ENCODE assay signal across 20 cellular contexts in genomic region chr1:245765241-245766000, GRCh38.
DNase-seq lines count a peak whose midpoint lies in the region; ATAC-seq, FAIRE-seq and TF ChIP-seq lines count a peak whose summit lies in the region.
"Had no signal": no experiment of that assay in that cellular context is flagged by ENCODE, and none has a peak within 500 bp of the region (broad histone marks: within the 10 kb centered on the region; RNA-seq: fewer than 3 reads in every experiment).

No MANE protein-coding gene starts in this region.

- intact Hi-C loops in endothelial cell of umbilical vein (cut with micrococcal nuclease): no loop called here

- no TSS peak for BruUV-seq in endothelial cell of umbilical vein (replicated peaks; lab: Mats Ljungman, UMichigan)

- H3K27me3 Mint-ChIP-seq in nephron (ENCODE audit: low read depth): peaks cover 5% of the 10 kb centered on the region
- H3K27me3 Mint-ChIP-seq in stimulated activated naive B cell treated with anti-CD40 and anti-IgM and Interleukin-4, amounts not matched to agents 10 μg/mL and 1 μg/mL and 100 μg/mL, for 72 hours: no peaks in the 10 kb centered on the region
- H3K27me3 Mint-ChIP-seq: activated naive CD8-positive, alpha-beta T cell treated with anti-CD3 and anti-CD28 coated beads, Interleukin-2, amount 50 U/mL, for 24 hours; B cell; dendritic cell treated with granulocyte-macrophage colony-stimulating factor and Interleukin-4, amounts not matched to agents 40 ng/mL and 50 ng/mL, for 4 days had no signal

- H3K4me3 Mint-ChIP-seq in nephron: no peak overlapping the region
- no peak overlapping the region for H3K4me3 Mint-ChIP-seq in stimulated activated naive B cell treated with anti-CD40 and anti-IgM and Interleukin-4, amounts not matched to agents 10 μg/mL and 1 μg/mL and 100 μg/mL, for 72 hours
- H3K4me3 Mint-ChIP-seq: activated naive CD8-positive, alpha-beta T cell treated with anti-CD3 and anti-CD28 coated beads, Interleukin-2, amount 50 U/mL, for 24 hours; B cell; dendritic cell treated with granulocyte-macrophage colony-stimulating factor and Interleukin-4, amounts not matched to agents 40 ng/mL and 50 ng/mL, for 4 days; T-helper 1 cell treated with Interleukin-12 subunit alpha and Interleukin-12 subunit beta and Interleukin-4 antibody, amounts not matched to agents 30 μg/mL and 1 μg/mL, for 36 hours had no signal

- no peaks in the 10 kb centered on the region for H3K27me3 ChIP-seq in endothelial cell of umbilical vein (ENCODE audit: control insufficient read depth in 2 of 2, insufficient read depth in 2 of 2, low read length in 2 of 2)
- H3K27me3 ChIP-seq: tibial artery had no signal

- no peaks in the 10 kb centered on the region for H3K9me3 ChIP-seq in endothelial cell of umbilical vein (replicated peaks; ENCODE audit: control insufficient read depth, insufficient read depth, low read length)
- H3K9me3 ChIP-seq: tibial artery had no signal

- no peak overlapping the region for H3K9ac ChIP-seq in endothelial cell of umbilical vein (replicated peaks; ENCODE audit: extremely low read depth, insufficient read depth, low read length)

- H3K79me2 ChIP-seq in endothelial cell of umbilical vein (ENCODE audit: control insufficient read depth, insufficient read depth, low read length): no peaks in the 10 kb centered on the region

- H4K20me1 ChIP-seq in endothelial cell of umbilical vein (replicated peaks; ENCODE audit: control insufficient read depth, extremely low read depth, insufficient read depth, low read length): no peaks in the 10 kb centered on the region

- DNase-seq in Daoy (ENCODE audit: low read depth) (peak; percentile 45), RCC 7860 (ENCODE audit: low spot score) (peak; percentile 65), endothelial cell of umbilical vein (ENCODE audit: low read depth, low spot score) (peak; percentile 26), amygdala (lab: John Stamatoyannopoulos, UW) (no peak), GM10248 (ENCODE audit: extremely low spot score) (no peak)
- DNase-seq in stimulated activated naive B cell treated with anti-CD40 and anti-IgM and Interleukin-4, amounts not matched to agents 10 μg/mL and 1 μg/mL and 100 μg/mL, for 72 hours: no peak
- DNase-seq: activated naive CD8-positive, alpha-beta T cell treated with anti-CD3 and anti-CD28 coated beads, Interleukin-2, amount 50 U/mL, for 24 hours; activated T-cell treated with anti-CD3 and anti-CD28 coated beads for 4 hours; islet precursor cell; NCI-H1694; NCI-H524; stimulated activated CD4-positive, alpha-beta T cell treated with anti-CD3 and anti-CD28 coated beads, Interleukin-2, amount 100 ng/mL, for 24 hours; tibial artery had no signal

- POLR2A ChIA-PET in endothelial cell of umbilical vein (lab: Charles Lee): no interaction called here
- POLR2A ChIA-PET in GM10248 (lab: Yijun Ruan, JAX): no interaction called here

- no peaks in the 10 kb centered on the region for H3K36me3 ChIP-seq in endothelial cell of umbilical vein (ENCODE audit: control insufficient read depth in 2 of 2, extremely low read depth in 1 of 2, insufficient read depth in 2 of 2, low read length in 2 of 2)

- no peaks in the 10 kb centered on the region for H3K9me1 ChIP-seq in endothelial cell of umbilical vein (replicated peaks; ENCODE audit: control insufficient read depth, extremely low read depth, insufficient read depth, low read length)

- no peak overlapping the region for H3K4me3 ChIP-seq in endothelial cell of umbilical vein (replicated peaks in 1 of 3; ENCODE audit: insufficient read depth in 1 of 3, low read depth in 1 of 3, low read length in 3 of 3)
- H3K4me3 ChIP-seq: GM12878, K562, tibial artery had no signal

- H3K4me1 Mint-ChIP-seq in nephron: peaks cover 18% of the 10 kb centered on the region
- H3K4me1 Mint-ChIP-seq in stimulated activated naive B cell treated with anti-CD40 and anti-IgM and Interleukin-4, amounts not matched to agents 10 μg/mL and 1 μg/mL and 100 μg/mL, for 72 hours: no peaks in the 10 kb centered on the region
- H3K4me1 Mint-ChIP-seq: activated naive CD8-positive, alpha-beta T cell treated with anti-CD3 and anti-CD28 coated beads, Interleukin-2, amount 50 U/mL, for 24 hours; B cell had no signal

- peak overlapping the region; percentile 39 to 87 (median 44) for H3K27ac Mint-ChIP-seq in nephron
- H3K27ac Mint-ChIP-seq in stimulated activated naive B cell treated with anti-CD40 and anti-IgM and Interleukin-4, amounts not matched to agents 10 μg/mL and 1 μg/mL and 100 μg/mL, for 72 hours: no peak overlapping the region
- H3K27ac Mint-ChIP-seq: activated naive CD8-positive, alpha-beta T cell treated with anti-CD3 and anti-CD28 coated beads, Interleukin-2, amount 50 U/mL, for 24 hours; B cell; dendritic cell treated with granulocyte-macrophage colony-stimulating factor and Interleukin-4, amounts not matched to agents 40 ng/mL and 50 ng/mL, for 4 days; T-helper 1 cell treated with Interleukin-12 subunit alpha and Interleukin-12 subunit beta and Interleukin-4 antibody, amounts not matched to agents 30 μg/mL and 1 μg/mL, for 36 hours had no signal

- ATAC-seq in GM19397 (IDR thresholded peaks at IDR 0.05; ENCODE audit: unreplicated experiment): no peak
- no peak for ATAC-seq in stimulated activated naive B cell treated with anti-CD40 and anti-IgM and Interleukin-4, amounts not matched to agents 10 μg/mL and 1 μg/mL and 100 μg/mL, for 72 hours (replicated peaks)
- ATAC-seq: activated naive CD8-positive, alpha-beta T cell treated with anti-CD3 and anti-CD28 coated beads, Interleukin-2, amount 50 U/mL, for 24 hours; GM12878; K562 had no signal

- no peak for FAIRE-seq in RCC 7860 (lab: Jason Lieb, UNC)
- FAIRE-seq in endothelial cell of umbilical vein (lab: Jason Lieb, UNC): peak; percentile 24
- FAIRE-seq: GM12878, K562 had no signal

- no peak for TF ChIP-seq POLR2A in endothelial cell of umbilical vein (IDR thresholded peaks at IDR 0.05; ENCODE audit: low read depth, low read length)

- no peaks in the 10 kb centered on the region for H3K9me3 Mint-ChIP-seq in nephron
- H3K9me3 Mint-ChIP-seq in stimulated activated naive B cell treated with anti-CD40 and anti-IgM and Interleukin-4, amounts not matched to agents 10 μg/mL and 1 μg/mL and 100 μg/mL, for 72 hours: no peaks in the 10 kb centered on the region
- H3K9me3 Mint-ChIP-seq: activated naive CD8-positive, alpha-beta T cell treated with anti-CD3 and anti-CD28 coated beads, Interleukin-2, amount 50 U/mL, for 24 hours; dendritic cell treated with granulocyte-macrophage colony-stimulating factor and Interleukin-4, amounts not matched to agents 40 ng/mL and 50 ng/mL, for 4 days; T-helper 1 cell treated with Interleukin-12 subunit alpha and Interleukin-12 subunit beta and Interleukin-4 antibody, amounts not matched to agents 30 μg/mL and 1 μg/mL, for 36 hours had no signal

- dilution Hi-C loops in endothelial cell of umbilical vein (cut with MboI; ENCODE audit: extremely low pct_ligation_motif_present, low sequenced_read_pairs): no loop called here

- peak overlapping the region; percentile 46 for H2AFZ ChIP-seq in endothelial cell of umbilical vein (ENCODE audit: low read depth, low read length)

- CTCF ChIA-PET in endothelial cell of umbilical vein (lab: Charles Lee): no interaction called here
- CTCF ChIA-PET in GM10248 (lab: Yijun Ruan, JAX): no interaction called here

- TF ChIP-seq CTCF in endothelial cell of umbilical vein (IDR thresholded peaks at IDR 0.05; ENCODE audit: extremely low read depth in 1 of 2, insufficient read depth in 1 of 2, low read depth in 1 of 2, low read length in 2 of 2): no peak
- no peak for TF ChIP-seq CTCF in nephron (IDR thresholded peaks at IDR 0.05; ENCODE audit: unreplicated experiment in 3 of 3)
- TF ChIP-seq CTCF in GM10248 (IDR thresholded peaks at IDR 0.05; ENCODE audit: control extremely low read depth, extremely low read depth, low read depth, missing control alignments): no peak

- peaks cover 14% of the 10 kb centered on the region for H3K36me3 Mint-ChIP-seq in nephron (ENCODE audit: low read depth)
- H3K36me3 Mint-ChIP-seq in stimulated activated naive B cell treated with anti-CD40 and anti-IgM and Interleukin-4, amounts not matched to agents 10 μg/mL and 1 μg/mL and 100 μg/mL, for 72 hours: peaks cover 25 to 36% of the 10 kb centered on the region in 2 donors

- H3K27ac ChIP-seq in endothelial cell of umbilical vein (ENCODE audit: insufficient read depth, low read depth, low read length): no peak overlapping the region
- H3K27ac ChIP-seq: tibial artery had no signal

- H3K4me1 ChIP-seq in endothelial cell of umbilical vein (ENCODE audit: control insufficient read depth, extremely low read depth, insufficient read depth, low read length): peaks cover 4% of the 10 kb centered on the region
- H3K4me1 ChIP-seq: tibial artery had no signal

- H3K4me2 ChIP-seq in endothelial cell of umbilical vein (ENCODE audit: insufficient read depth, low read length): no peak overlapping the region

TF ChIP-seq in endothelial cell of umbilical vein, 7 proteins besides CTCF, POLR2A, EP300 and RAD21:
- TF ChIP-seq MAX (IDR thresholded peaks at IDR 0.05; ENCODE audit: insufficient read depth, insufficient read length) (no peak), FOS (IDR thresholded peaks at IDR 0.05; ENCODE audit: borderline replicate concordance, insufficient read depth, low read length) (peak; percentile 26)
TF ChIP-seq in endothelial cell of umbilical vein: peak in this region for 1.

Comparison
In these comparisons a context has a peak if more than half of its experiments do, and no peak if none do; other contexts are left out.
1. DNase-seq: peak in Daoy (single experiment), RCC 7860 (single experiment) and endothelial cell of umbilical vein (single experiment); none in amygdala (0 of 56), GM10248 (single experiment) and stimulated activated naive B cell treated with anti-CD40 and anti-IgM and Interleukin-4, amounts not matched to agents 10 μg/mL and 1 μg/mL and 100 μg/mL, for 72 hours (single experiment).